In genomic region chr4:184643726-184644125, GRCh38 we compare ENCODE assay signal across 21 cellular contexts. TPM values are rescaled to one million over a fixed set of nuclear protein-coding genes. Genes with fewer than 3 reads are reported as not detected.
DNase-seq lines count a peak whose midpoint lies in the region; ATAC-seq and TF ChIP-seq lines count a peak whose summit lies in the region.
"Had no signal": no experiment of that assay in that cellular context is flagged by ENCODE, and none has a peak within 500 bp of the region (broad histone marks: within the 10 kb centered on the region; RNA-seq: fewer than 3 reads in every experiment).

No MANE protein-coding gene starts in this region.

- peaks cover 67% of the 10 kb centered on the region for H3K36me3 Mint-ChIP-seq in activated CD4-positive, alpha-beta T cell treated with anti-CD3 and anti-CD28 coated beads, Interleukin-2, amount 10 ng/mL, durations not matched to agents 7 days and 5 days (ENCODE audit: low read depth)
- peaks cover 46% of the 10 kb centered on the region for H3K36me3 Mint-ChIP-seq in brain

- TF ChIP-seq CTCF in brain (conservative IDR thresholded peaks at IDR 0.05): no peak
- TF ChIP-seq CTCF in gastrocnemius medialis (IDR thresholded peaks at IDR 0.05 in 4 of 5, conservative IDR thresholded peaks at IDR 0.05 in 1 of 5): no peak

- TF ChIP-seq POLR2A in gastrocnemius medialis (IDR thresholded peaks at IDR 0.05): no peak

- H3K4me3 ChIP-seq in SK-N-MC (no peak overlapping the region), gastrocnemius medialis (no peak overlapping the region)
- H3K4me3 ChIP-seq: A549, upper lobe of right lung had no signal

- peaks cover 56% of the 10 kb centered on the region in 2 donors for H3K4me1 ChIP-seq in gastrocnemius medialis

- ATAC-seq in gastrocnemius medialis (no peak), GM21526 (IDR thresholded peaks at IDR 0.05; ENCODE audit: low FRiP score, unreplicated experiment) (no peak), GM21367 (IDR thresholded peaks at IDR 0.05; ENCODE audit: unreplicated experiment) (no peak)
- ATAC-seq: A549; stimulated activated naive B cell treated with anti-CD40 and anti-IgM and Interleukin-4, amounts not matched to agents 10 μg/mL and 1 μg/mL and 100 μg/mL, for 72 hours; upper lobe of right lung had no signal

- POLR2A ChIA-PET in activated CD4-positive, alpha-beta T cell treated with anti-CD3 and anti-CD28 coated beads, Interleukin-2, amount 10 ng/mL, durations not matched to agents 7 days and 5 days (lab: Charles Lee): no interaction called here

- in situ Hi-C loops in gastrocnemius medialis (cut with MboI; ENCODE audit: low sequenced_read_pairs in 4 of 4): loop anchor here in 1 of 4 donors (10.0 kb wide), 1 partner anchor 379 kb away; no protein-coding TSS in a partner anchor

- peaks cover 78% of the 10 kb centered on the region for H3K4me1 Mint-ChIP-seq in activated CD4-positive, alpha-beta T cell treated with anti-CD3 and anti-CD28 coated beads, Interleukin-2, amount 10 ng/mL, durations not matched to agents 7 days and 5 days
- H3K4me1 Mint-ChIP-seq in brain: peaks cover 72% of the 10 kb centered on the region

- H3K36me3 ChIP-seq in SK-N-MC (ENCODE audit: insufficient read depth, low read length) (peaks cover 6% of the 10 kb centered on the region), gastrocnemius medialis (no peaks in the 10 kb centered on the region)

- H3K9me3 Mint-ChIP-seq in activated CD4-positive, alpha-beta T cell treated with anti-CD3 and anti-CD28 coated beads, Interleukin-2, amount 10 ng/mL, durations not matched to agents 7 days and 5 days: no peaks in the 10 kb centered on the region
- H3K9me3 Mint-ChIP-seq in brain: peaks cover 0 to 6% (median 2%) of the 10 kb centered on the region in 5 experiments
- H3K9me3 Mint-ChIP-seq: activated naive CD4-positive, alpha-beta T cell treated with anti-CD3 and anti-CD28 coated beads for 36 hours; stimulated activated naive B cell treated with anti-CD40 and anti-IgM and Interleukin-4, amounts not matched to agents 10 μg/mL and 1 μg/mL and 100 μg/mL, for 72 hours had no signal

- peak overlapping the region; percentile 15 for H3K27ac Mint-ChIP-seq in activated CD4-positive, alpha-beta T cell treated with anti-CD3 and anti-CD28 coated beads, Interleukin-2, amount 10 ng/mL, durations not matched to agents 7 days and 5 days
- peak overlapping the region; percentile 44 to 92 (median 57) for H3K27ac Mint-ChIP-seq in brain
- H3K27ac Mint-ChIP-seq: activated naive CD4-positive, alpha-beta T cell treated with anti-CD3 and anti-CD28 coated beads for 36 hours; mesothelial cell of epicardium; stimulated activated naive B cell treated with anti-CD40 and anti-IgM and Interleukin-4, amounts not matched to agents 10 μg/mL and 1 μg/mL and 100 μg/mL, for 72 hours had no signal

- H3K27ac ChIP-seq in SK-N-MC (peak overlapping the region; percentile 70), gastrocnemius medialis (peak overlapping the region in 3 of 4 donors; percentile 1 to 24 (median 5))
- H3K27ac ChIP-seq: A549, brain microvascular endothelial cell, C4-2B, neutrophil, RWPE1, upper lobe of right lung, WERI-Rb-1 had no signal

- H3K27me3 ChIP-seq in gastrocnemius medialis: no peaks in the 10 kb centered on the region
- H3K27me3 ChIP-seq: brain microvascular endothelial cell, neutrophil, upper lobe of right lung had no signal

- intact Hi-C loops in gastrocnemius medialis (cut with DNase I; ENCODE audit: low total_unique reads): loop anchor here (10.0 kb wide), 2 partner anchors 341 to 379 kb away; no protein-coding TSS in a partner anchor

- CTCF ChIA-PET in activated CD4-positive, alpha-beta T cell treated with anti-CD3 and anti-CD28 coated beads, Interleukin-2, amount 10 ng/mL, durations not matched to agents 7 days and 5 days (lab: Charles Lee): interaction anchor here (1.2 kb wide), 1 partner anchor 380 kb away, joined by 3 read pairs; no protein-coding TSS in a partner anchor

- H3K9ac ChIP-seq in SK-N-MC (ENCODE audit: insufficient read length): peak overlapping the region; percentile 55

- H3K9me3 ChIP-seq in SK-N-MC (ENCODE audit: low read depth, low read length) (no peaks in the 10 kb centered on the region), gastrocnemius medialis (no peaks in the 10 kb centered on the region)
- H3K9me3 ChIP-seq: A549, neutrophil, upper lobe of right lung had no signal

- peak overlapping the region; percentile 33 for H3K4me3 Mint-ChIP-seq in activated CD4-positive, alpha-beta T cell treated with anti-CD3 and anti-CD28 coated beads, Interleukin-2, amount 10 ng/mL, durations not matched to agents 7 days and 5 days
- H3K4me3 Mint-ChIP-seq in brain: peak overlapping the region in 4 of 5 experiments; percentile 57 to 62 (median 60)
- H3K4me3 Mint-ChIP-seq: activated naive CD4-positive, alpha-beta T cell treated with anti-CD3 and anti-CD28 coated beads for 36 hours; mesothelial cell of epicardium; stimulated activated naive B cell treated with anti-CD40 and anti-IgM and Interleukin-4, amounts not matched to agents 10 μg/mL and 1 μg/mL and 100 μg/mL, for 72 hours had no signal

- H3K27me3 Mint-ChIP-seq in activated CD4-positive, alpha-beta T cell treated with anti-CD3 and anti-CD28 coated beads, Interleukin-2, amount 10 ng/mL, durations not matched to agents 7 days and 5 days: no peaks in the 10 kb centered on the region
- peaks cover 3% of the 10 kb centered on the region for H3K27me3 Mint-ChIP-seq in brain
- H3K27me3 Mint-ChIP-seq: stimulated activated naive B cell treated with anti-CD40 and anti-IgM and Interleukin-4, amounts not matched to agents 10 μg/mL and 1 μg/mL and 100 μg/mL, for 72 hours had no signal

- DNase-seq in activated CD4-positive, alpha-beta T cell treated with anti-CD3 and anti-CD28 coated beads, Interleukin-2, amount 10 ng/mL, durations not matched to agents 7 days and 5 days: no peak
- DNase-seq in activated CD4-positive, alpha-beta T cell treated with anti-CD3 and anti-CD28 coated beads for 4 hours: no peak
- no peak for DNase-seq in SK-N-MC (ENCODE audit: low read depth, low spot score)
- no peak for DNase-seq in gastrocnemius medialis
- no peak for DNase-seq in glomerular visceral epithelial cell (ENCODE audit: extremely low spot score)
- DNase-seq: activated naive CD4-positive, alpha-beta T cell treated with anti-CD3 and anti-CD28 coated beads for 36 hours; NCI-H187; NK-92 treated with Interleukin-12 subunit alpha and Interleukin-12 subunit beta, amount 100 ng/mL, for 24 hours; right cardiac atrium; stimulated activated naive B cell treated with anti-CD40 and anti-IgM and Interleukin-4, amounts not matched to agents 10 μg/mL and 1 μg/mL and 100 μg/mL, for 72 hours; upper lobe of right lung; WERI-Rb-1 had no signal

RNA-seq across cellular contexts. Expression of gene CASP3, which starts 5.5 kb away (rescaled TPM):
- 10 to 100 TPM; 58.0 to 64.2 TPM for total RNA-seq in activated CD4-positive, alpha-beta T cell treated with anti-CD3 and anti-CD28 coated beads, Interleukin-2, amount 10 ng/mL, durations not matched to agents 7 days and 5 days
- polyA plus RNA-seq in brain (ENCODE audit: insufficient read depth, low read depth, low replicate concordance): 8.4 TPM
- total RNA-seq in gastrocnemius medialis: 10 to 100 TPM; 16.9 to 25.5 (median 20.8) TPM

RNA-seq across cellular contexts. Expression of gene PRIMPOL, which starts 5.8 kb away (rescaled TPM):
- total RNA-seq in activated CD4-positive, alpha-beta T cell treated with anti-CD3 and anti-CD28 coated beads, Interleukin-2, amount 10 ng/mL, durations not matched to agents 7 days and 5 days: 10 to 100 TPM; 20.2 to 21.4 TPM
- polyA plus RNA-seq in brain (ENCODE audit: insufficient read depth, low read depth, low replicate concordance): 7.8 TPM
- 10 to 100 TPM in 3 of 4 donors, 1 to 10 TPM in 1; 5.9 to 11.1 (median 10.7) TPM for total RNA-seq in gastrocnemius medialis
